8 cellular contexts compared by ENCODE assay signal in genomic region chr17:62703269-62703775, GRCh38.
DNase-seq lines count a peak whose midpoint lies in the region; ATAC-seq and TF ChIP-seq lines count a peak whose summit lies in the region.

No MANE protein-coding gene starts in this region.

- in situ Hi-C loops in SK-MEL-5 (cut with HindIII; ENCODE audit: low pct_unique_long_range_greater_than_20kb, low sequenced_read_pairs) = no loop called here

- POLR2A ChIA-PET in AG04449 (lab: Yijun Ruan, JAX) = no interaction called here

- ATAC-seq in GM21515 (IDR thresholded peaks at IDR 0.05; ENCODE audit: unreplicated experiment) = peak; percentile 11
- peak; percentile 19 for ATAC-seq in sciatic nerve

- intact Hi-C loops in sciatic nerve (cut with DNase I) = loop anchor here (5.0 to 10.0 kb wide), 2 partner anchors 264 to 701 kb away; partner anchors contain the start of gene TANC2

- CTCF ChIA-PET in AG04449 (lab: Yijun Ruan, JAX) = interaction anchor here (0.8 to 2.9 kb wide), 9 partner anchors 8 to 704 kb away, joined by 3 to 14 read pairs (median 3); no protein-coding TSS in a partner anchor

- H3K4me3 ChIP-seq in AG04449 (ENCODE audit: low read depth, low read length) = peak overlapping the region; percentile 62

- TF ChIP-seq CTCF in AG04449 (IDR thresholded peaks at IDR 0.05; ENCODE audit: insufficient read depth, low read length, missing control alignments) = no peak

- no peak for DNase-seq in AG04449 (ENCODE audit: low read depth, low spot score)
- peak; percentile 24 for DNase-seq in SK-MEL-5 (ENCODE audit: low read depth, low spot score)
- DNase-seq in fibroblast of peridontal ligament (ENCODE audit: extremely low read depth) = peak; percentile 18
- DNase-seq in sciatic nerve (ENCODE audit: low spot score) = no peak
- no peak for DNase-seq in NCI-H82 treated with DMSO at 0.1 percent for 48 hours (lab: John Stamatoyannopoulos, UW; ENCODE audit: unreplicated experiment)
- DNase-seq in Kasumi-1 (lab: John Stamatoyannopoulos, UW) = no peak
- no peak for DNase-seq in NCI-H146 (lab: John Stamatoyannopoulos, UW)

Comparison
In these comparisons a context has a peak if more than half of its experiments do, and no peak if none do; other contexts are left out.
1. DNase-seq: peak in SK-MEL-5 (single experiment) and fibroblast of peridontal ligament (single experiment); none in AG04449 (single experiment), sciatic nerve (single experiment), NCI-H82 treated with DMSO at 0.1 percent for 48 hours (single experiment), Kasumi-1 (0 of 2) and NCI-H146 (single experiment).